7 cellular contexts compared by ENCODE assay signal in the genomic region with DNA sequence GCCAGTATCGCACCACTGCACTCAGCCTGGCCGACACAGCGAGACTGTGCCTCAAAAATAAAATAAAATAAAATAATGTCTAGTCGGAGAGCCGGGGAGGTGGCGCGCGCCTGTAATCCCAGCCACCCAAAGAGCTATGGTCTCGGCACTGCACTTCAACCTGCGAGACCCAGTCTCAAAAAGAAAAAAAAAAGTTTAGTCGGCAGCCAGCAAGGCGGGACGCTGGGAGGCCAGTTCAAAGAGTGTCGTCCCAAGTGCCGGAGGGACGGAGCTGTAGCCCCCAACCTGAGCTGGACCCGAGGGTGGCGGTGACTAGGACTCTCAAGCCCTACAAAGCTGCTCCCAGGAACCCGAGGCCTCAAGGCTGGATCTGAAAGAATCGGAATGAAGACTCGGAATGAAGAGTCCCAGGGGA. TPM values are rescaled to one million over a fixed set of nuclear protein-coding genes. Genes with fewer than 3 reads are reported as not detected.
A peak's percentile ranks its signal among the peaks of the same experiment; 100 is the strongest.
DNase-seq lines count a peak whose midpoint lies in the region; ATAC-seq and TF ChIP-seq lines count a peak whose summit lies in the region.

No MANE protein-coding gene starts in this region.

- no peaks in the 10 kb centered on the region for H3K36me3 Mint-ChIP-seq in activated CD8-positive, alpha-beta T cell treated with anti-CD3 and anti-CD28 coated beads for 36 hours (ENCODE audit: low read depth)

- TF ChIP-seq CTCF in activated CD8-positive, alpha-beta T cell treated with anti-CD3 and anti-CD28 coated beads for 36 hours (IDR thresholded peaks at IDR 0.05): no peak

- H3K36me3 ChIP-seq in iPS DF 6.9 (ENCODE audit: control insufficient read depth, insufficient read depth, low read length): no peaks in the 10 kb centered on the region; the same call in 1 of the 2 replicates

- H3K4me1 Mint-ChIP-seq in activated CD8-positive, alpha-beta T cell treated with anti-CD3 and anti-CD28 coated beads for 36 hours (ENCODE audit: low read depth): peaks cover 12% of the 10 kb centered on the region
- peaks cover 25% of the 10 kb centered on the region for H3K4me1 Mint-ChIP-seq in stimulated activated naive CD8-positive, alpha-beta T cell treated with anti-CD3 and anti-CD28 coated beads, Interleukin-15, amount 100 ng/mL, for 72 hours

- H3K4me3 ChIP-seq in iPS DF 6.9 (ENCODE audit: low read length): peak overlapping the region; percentile 53; the same call in 1 of the 2 replicates

- CTCF ChIA-PET in HEK293T (lab: Yijun Ruan, JAX): interaction anchor here (1.0 to 2.7 kb wide), 3 partner anchors 18 to 481 kb away, joined by 3 to 21 read pairs (median 16); no protein-coding TSS in a partner anchor
- CTCF ChIA-PET in activated CD8-positive, alpha-beta T cell treated with anti-CD3 and anti-CD28 coated beads for 36 hours (lab: Charles Lee): interaction anchor here (0.6 to 5.5 kb wide), 6 partner anchors 17 to 260 kb away, joined by 3 to 30 read pairs (median 16); no protein-coding TSS in a partner anchor

- ATAC-seq in activated CD8-positive, alpha-beta T cell treated with anti-CD3 and anti-CD28 coated beads for 36 hours: no peak
- peak; percentile 2 for ATAC-seq in stimulated activated naive CD8-positive, alpha-beta T cell treated with anti-CD3 and anti-CD28 coated beads, Interleukin-15, amount 100 ng/mL, for 72 hours
- ATAC-seq in GM21360 (IDR thresholded peaks at IDR 0.05; ENCODE audit: unreplicated experiment) (no peak), GM18873 (IDR thresholded peaks at IDR 0.05; ENCODE audit: low FRiP score, unreplicated experiment) (no peak)

- intact Hi-C loops in activated CD8-positive, alpha-beta T cell treated with anti-CD3 and anti-CD28 coated beads for 36 hours (cut with micrococcal nuclease): loop anchor here (10.0 kb wide), 1 partner anchor 50 kb away; no protein-coding TSS in a partner anchor

- H3K9me3 Mint-ChIP-seq in activated CD8-positive, alpha-beta T cell treated with anti-CD3 and anti-CD28 coated beads for 36 hours: no peaks in the 10 kb centered on the region
- H3K9me3 Mint-ChIP-seq in stimulated activated naive CD8-positive, alpha-beta T cell treated with anti-CD3 and anti-CD28 coated beads, Interleukin-15, amount 100 ng/mL, for 72 hours: no peaks in the 10 kb centered on the region

- H3K9me3 ChIP-seq in iPS DF 6.9 (ENCODE audit: control insufficient read depth, insufficient read depth, low read length): no peaks in the 10 kb centered on the region

- no peak overlapping the region for H3K27ac ChIP-seq in iPS DF 6.9 (ENCODE audit: low read length)

- H3K4me3 Mint-ChIP-seq in activated CD8-positive, alpha-beta T cell treated with anti-CD3 and anti-CD28 coated beads for 36 hours: peak overlapping the region; percentile 92
- peak overlapping the region; percentile 86 to 93 for H3K4me3 Mint-ChIP-seq in stimulated activated naive CD8-positive, alpha-beta T cell treated with anti-CD3 and anti-CD28 coated beads, Interleukin-15, amount 100 ng/mL, for 72 hours

- H3K27me3 Mint-ChIP-seq in activated CD8-positive, alpha-beta T cell treated with anti-CD3 and anti-CD28 coated beads for 36 hours: no peaks in the 10 kb centered on the region
- H3K27me3 Mint-ChIP-seq in stimulated activated naive CD8-positive, alpha-beta T cell treated with anti-CD3 and anti-CD28 coated beads, Interleukin-15, amount 100 ng/mL, for 72 hours: no peaks in the 10 kb centered on the region

- DNase-seq in HEK293T (ENCODE audit: extremely low spot score) (no peak), iPS DF 6.9 (ENCODE audit: low read depth, low spot score) (no peak), DMS79 (lab: John Stamatoyannopoulos, UW) (no peak)
- DNase-seq in activated CD8-positive, alpha-beta T cell treated with anti-CD3 and anti-CD28 coated beads for 36 hours: no peak
- DNase-seq in stimulated activated naive CD8-positive, alpha-beta T cell treated with anti-CD3 and anti-CD28 coated beads, Interleukin-15, amount 100 ng/mL, for 72 hours: no peak

- WGBS in iPS DF 6.9 (ENCODE audit: insufficient coverage, insufficient read length): no CpG with 5 or more reads among the region's 21 CpGs

- POLR2A ChIA-PET in HEK293T (lab: Yijun Ruan, JAX): interaction anchor here (0.6 to 3.4 kb wide), 20 partner anchors 8 to 492 kb away, joined by 3 to 22 read pairs (median 5); a partner anchor contains a TSS
- POLR2A ChIA-PET in activated CD8-positive, alpha-beta T cell treated with anti-CD3 and anti-CD28 coated beads for 36 hours (lab: Charles Lee): interaction anchor here (0.6 to 1.4 kb wide), 4 partner anchors 11 to 466 kb away, joined by 3 to 6 read pairs (median 4); no protein-coding TSS in a partner anchor

- no peaks in the 10 kb centered on the region for H3K4me1 ChIP-seq in iPS DF 6.9 (ENCODE audit: control insufficient read depth, insufficient read depth, low read length)

- H3K27ac Mint-ChIP-seq in activated CD8-positive, alpha-beta T cell treated with anti-CD3 and anti-CD28 coated beads for 36 hours: no peak overlapping the region
- H3K27ac Mint-ChIP-seq in stimulated activated naive CD8-positive, alpha-beta T cell treated with anti-CD3 and anti-CD28 coated beads, Interleukin-15, amount 100 ng/mL, for 72 hours: peak overlapping the region; percentile 47 to 95

- no peaks in the 10 kb centered on the region for H3K27me3 ChIP-seq in iPS DF 6.9 (ENCODE audit: control insufficient read depth, insufficient read depth, low read length)

TF ChIP-seq in HEK293T, 16 proteins besides CTCF, POLR2A, EP300 and RAD21:
- 0 out of 2 replicates have a peak, but pooled peaks have one; percentile 13 for TF ChIP-seq ZNF384 (IDR thresholded peaks at IDR 0.05)
- TF ChIP-seq ELF4 (IDR thresholded peaks at IDR 0.05): no peak

RNA-seq across cellular contexts. Expression of a gene that starts 0.6 kb away (rescaled TPM):
- not detected for total RNA-seq in activated CD8-positive, alpha-beta T cell treated with anti-CD3 and anti-CD28 coated beads for 36 hours

RNA-seq across cellular contexts. Expression of a gene that starts 7.0 kb away (rescaled TPM):
- total RNA-seq in activated CD8-positive, alpha-beta T cell treated with anti-CD3 and anti-CD28 coated beads for 36 hours: under 1 TPM; 0.74 to 0.81 TPM

RNA-seq across cellular contexts. Expression of a gene that starts 27.7 kb away (rescaled TPM):
- total RNA-seq in activated CD8-positive, alpha-beta T cell treated with anti-CD3 and anti-CD28 coated beads for 36 hours: 10 to 100 TPM; 43.3 to 44.5 TPM

RNA-seq across cellular contexts. Expression of a gene that starts 34.3 kb away (rescaled TPM):
- under 1 TPM; 0.11 to 0.20 TPM for total RNA-seq in activated CD8-positive, alpha-beta T cell treated with anti-CD3 and anti-CD28 coated beads for 36 hours
